1 cellular context compared by ENCODE assay signal in genomic region chr6:28896505-28897392, GRCh38.
TF ChIP-seq lines count a peak whose summit lies in the region.

No MANE protein-coding gene starts in this region.

TF ChIP-seq in HEK293, 187 proteins besides CTCF, POLR2A, EP300 and RAD21 (continued from another document):
- TF ChIP-seq ZNF362 (tag by site-specific recombination; IDR thresholded peaks at IDR 0.05) (0 out of 2 replicates have a peak, but pooled peaks have one; percentile 11), OVOL3 (tag by site-specific recombination; IDR thresholded peaks at IDR 0.05) (peak; percentile 94), ZBTB7A (tag by site-specific recombination; IDR thresholded peaks at IDR 0.05; ENCODE audit: low read depth) (no peak), ZNF610 (tag by site-specific recombination; IDR thresholded peaks at IDR 0.05; ENCODE audit: borderline replicate concordance) (no peak), ZNF558 (tag by site-specific recombination; IDR thresholded peaks at IDR 0.05) (no peak), ZNF341 (tag by site-specific recombination; IDR thresholded peaks at IDR 0.05; ENCODE audit: low read depth) (peak; percentile 64), GLIS2 (tag by site-specific recombination; IDR thresholded peaks at IDR 0.05) (peak; percentile 66; the same call in 1 of the 2 replicates), ZNF692 (tag by site-specific recombination; IDR thresholded peaks at IDR 0.05) (peak; percentile 38; the same call in 1 of the 2 replicates), TCF7L2 (IDR thresholded peaks at IDR 0.05; ENCODE audit: borderline replicate concordance, low read depth, low read length) (no peak), HOXD13 (CRISPR knock-in tag; IDR thresholded peaks at IDR 0.05; ENCODE audit: borderline replicate concordance) (no peak), SCRT2 (tag by site-specific recombination; IDR thresholded peaks at IDR 0.05) (peak; percentile 48), ZNF501 (tag by site-specific recombination; IDR thresholded peaks at IDR 0.05) (peak; percentile 56; the same call in 1 of the 2 replicates), ZNF214 (tag by site-specific recombination; IDR thresholded peaks at IDR 0.05; ENCODE audit: borderline replicate concordance) (no peak), ZNF549 (tag by site-specific recombination; IDR thresholded peaks at IDR 0.05) (no peak), ZNF133 (tag by site-specific recombination; IDR thresholded peaks at IDR 0.05) (no peak), ZNF16 (tag by site-specific recombination; IDR thresholded peaks at IDR 0.05; ENCODE audit: low read depth) (no peak), ZBTB26 (tag by site-specific recombination; optimal IDR thresholded peaks at IDR 0.05) (peak; percentile 79), ZNF404 (tag by site-specific recombination; IDR thresholded peaks at IDR 0.05) (no peak), HIC1 (tag by site-specific recombination; IDR thresholded peaks at IDR 0.05) (0 out of 2 replicates have a peak, but pooled peaks have one; percentile 22), ZSCAN18 (tag by site-specific recombination; IDR thresholded peaks at IDR 0.05) (no peak), MZF1 (tag by site-specific recombination; IDR thresholded peaks at IDR 0.05; ENCODE audit: borderline replicate concordance) (peak; percentile 60), FEZF1 (tag by site-specific recombination; IDR thresholded peaks at IDR 0.05) (0 out of 2 replicates have a peak, but pooled peaks have one; percentile 2)
